16 cellular contexts compared by ENCODE assay signal in the genomic region with DNA sequence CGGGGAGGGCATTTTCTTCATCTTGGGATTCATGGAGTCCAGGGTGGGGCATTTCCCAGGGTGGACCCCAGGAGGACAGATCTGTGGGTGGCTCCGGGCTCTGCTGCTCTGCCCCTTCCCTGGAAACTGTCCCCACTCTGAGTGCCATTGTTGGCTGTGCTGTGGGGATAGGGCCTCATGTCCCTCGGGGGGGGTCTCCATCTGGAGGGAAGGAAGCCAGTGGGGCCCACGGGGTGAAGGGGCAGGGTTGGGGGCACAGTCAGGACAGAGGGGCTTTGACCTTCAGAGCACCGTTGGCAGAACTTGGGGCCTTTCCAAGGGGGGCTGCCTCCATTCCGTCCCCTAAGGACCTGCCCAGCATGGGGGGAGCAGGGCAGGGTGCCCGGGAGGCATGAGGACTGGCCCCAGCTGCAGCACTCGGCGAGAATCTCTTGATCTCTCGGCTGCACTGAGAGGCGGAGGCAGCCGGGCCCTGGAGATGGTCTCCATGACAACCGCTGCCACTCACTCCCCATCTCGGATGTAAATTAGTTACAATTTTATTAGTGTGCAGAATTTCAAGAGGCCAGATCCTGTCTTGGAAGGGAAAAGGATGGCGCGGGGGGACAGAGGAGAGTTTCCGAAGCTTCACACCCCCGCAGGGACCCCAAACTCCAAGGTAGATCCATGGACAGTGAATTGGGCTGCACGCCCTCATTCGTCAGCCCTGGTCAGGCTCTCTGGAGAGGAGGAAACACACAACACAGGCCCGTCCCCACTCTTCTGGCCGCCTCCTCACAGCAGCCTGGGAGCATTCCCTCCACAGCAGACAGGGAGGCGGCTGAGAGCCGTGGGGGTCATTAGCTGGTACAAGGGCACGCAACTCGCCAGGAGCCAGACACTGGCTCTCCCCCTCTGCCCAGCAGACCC.
DNase-seq lines count a peak whose midpoint lies in the region; ATAC-seq and TF ChIP-seq lines count a peak whose summit lies in the region.
"Had no signal": no experiment of that assay in that cellular context is flagged by ENCODE, and none has a peak within 500 bp of the region (broad histone marks: within the 10 kb centered on the region; RNA-seq: fewer than 3 reads in every experiment).

No MANE protein-coding gene starts in this region.

- H3K4me3 ChIP-seq in right atrium auricular region = no peak overlapping the region
- H3K4me3 ChIP-seq: MG63, pancreas, SJSA1, thoracic aorta had no signal

- H3K27ac ChIP-seq in right atrium auricular region = no peak overlapping the region
- no peak overlapping the region for H3K27ac ChIP-seq in foreskin keratinocyte
- H3K27ac ChIP-seq: pancreas, SJSA1, thoracic aorta had no signal

- in situ Hi-C loops in GM13976 (cut with MboI; ENCODE audit: low sequenced_read_pairs, unreplicated experiment) = no loop called here

- H3K4me1 ChIP-seq in right atrium auricular region = no peaks in the 10 kb centered on the region
- H3K4me1 ChIP-seq in foreskin keratinocyte = no peaks in the 10 kb centered on the region
- H3K4me1 ChIP-seq: pancreas, SJSA1 had no signal

- TF ChIP-seq CTCF in right atrium auricular region (IDR thresholded peaks at IDR 0.05) (no peak), GM13976 (IDR thresholded peaks at IDR 0.05; ENCODE audit: borderline replicate concordance, control extremely low read depth, extremely low read depth, insufficient read depth, missing control alignments) (no peak), foreskin keratinocyte (conservative IDR thresholded peaks at IDR 0.05) (no peak)

- no peaks in the 10 kb centered on the region for H3K9me3 ChIP-seq in right atrium auricular region
- H3K9me3 ChIP-seq: MG63, pancreas, thoracic aorta had no signal

- intact Hi-C loops in Right ventricle myocardium inferior (cut with DNase I) (no loop called here), head of caudate nucleus (cut with DNase I) (no loop called here)

- DNase-seq in Right ventricle myocardium inferior (ENCODE audit: missing footprints) (no peak), right atrium auricular region (ENCODE audit: low spot score) (no peak), NCI-H510A treated with DMSO at 0.1 percent for 48 hours (lab: John Stamatoyannopoulos, UW) (peak; percentile 63), head of caudate nucleus (peak; percentile 48 to 93 (median 74)), GM13976 (ENCODE audit: low spot score) (no peak), foreskin keratinocyte (no peak)
- no peak for DNase-seq in activated CD8-positive, alpha-beta memory T cell treated with anti-CD3 and anti-CD28 coated beads, Interleukin-2, amount 50 U/mL, for 4 hours
- DNase-seq: activated CD8-positive, alpha-beta T cell treated with anti-CD3 and anti-CD28 coated beads for 36 hours; DND-41; mesendoderm; MG63; stimulated activated CD4-positive, alpha-beta T cell treated with anti-CD3 and anti-CD28 coated beads, Interleukin-15, amount 100 ng/mL, for 24 hours had no signal

- H3K27me3 ChIP-seq in right atrium auricular region (no peaks in the 10 kb centered on the region), foreskin keratinocyte (peaks cover 5% of the 10 kb centered on the region)
- H3K27me3 ChIP-seq: MG63, pancreas, SJSA1 had no signal

- no peaks in the 10 kb centered on the region for H3K36me3 ChIP-seq in right atrium auricular region
- H3K36me3 ChIP-seq: MG63, pancreas, SJSA1, thoracic aorta had no signal

- peak; percentile 26 for ATAC-seq in Right ventricle myocardium inferior
- no peak for ATAC-seq in foreskin keratinocyte
- ATAC-seq in HG02840 (IDR thresholded peaks at IDR 0.05; ENCODE audit: low FRiP score, unreplicated experiment) = no peak
- ATAC-seq: activated CD8-positive, alpha-beta T cell treated with anti-CD3 and anti-CD28 coated beads for 36 hours; pancreas had no signal

Comparison
In these comparisons a context has a peak if more than half of its experiments do, and no peak if none do; other contexts are left out.
1. DNase-seq: peak in NCI-H510A treated with DMSO at 0.1 percent for 48 hours (single experiment) and head of caudate nucleus (42 of 42); none in Right ventricle myocardium inferior (single experiment), right atrium auricular region (single experiment), GM13976 (single experiment), foreskin keratinocyte (0 of 2) and activated CD8-positive, alpha-beta memory T cell treated with anti-CD3 and anti-CD28 coated beads, Interleukin-2, amount 50 U/mL, for 4 hours (single experiment).